Comparison of ENCODE assay signal across 8 cellular contexts in the genomic region with DNA sequence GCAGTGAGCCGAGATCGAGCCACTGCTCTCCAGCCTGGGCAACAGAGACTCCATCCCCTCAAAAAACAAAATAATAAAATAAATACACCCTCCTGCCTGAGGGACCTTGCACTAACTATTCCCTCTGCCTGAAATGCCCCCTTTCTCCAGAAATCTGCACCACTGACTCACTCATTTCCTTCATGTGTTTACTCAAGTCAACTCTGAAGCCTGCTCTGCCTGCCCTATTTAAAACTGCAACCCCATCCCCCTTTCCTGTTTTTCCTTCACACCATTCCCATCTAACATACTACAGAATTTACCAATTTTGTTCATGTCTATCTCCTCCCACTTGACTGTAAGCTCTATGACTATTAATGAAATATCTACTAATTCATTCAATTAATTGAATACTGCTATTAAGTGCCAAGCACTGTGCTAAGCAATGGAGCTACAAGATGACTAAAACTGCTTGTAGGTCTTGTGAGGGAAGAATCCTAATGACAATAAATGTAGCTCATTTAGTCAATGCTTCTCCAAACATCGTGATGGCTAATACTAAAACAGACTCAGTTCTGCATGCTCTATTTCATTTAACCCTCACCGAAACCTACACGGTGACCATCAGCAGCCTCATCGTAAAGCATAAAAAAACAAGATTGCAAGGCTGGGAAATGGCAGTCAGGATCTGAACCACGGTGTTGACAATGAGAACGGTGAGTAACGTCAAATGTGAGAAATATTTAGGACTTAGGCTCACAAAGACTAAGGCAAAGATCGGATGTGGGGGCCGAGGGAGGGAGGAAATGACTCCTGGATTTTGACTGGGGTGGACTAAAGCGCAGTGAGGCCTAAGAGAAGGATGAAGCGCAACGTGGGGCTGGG. TPM values are rescaled to one million over a fixed set of nuclear protein-coding genes. Genes with fewer than 3 reads are reported as not detected.
A peak's percentile ranks its signal among the peaks of the same experiment; 100 is the strongest.
DNase-seq lines count a peak whose midpoint lies in the region; ATAC-seq, FAIRE-seq and TF ChIP-seq lines count a peak whose summit lies in the region.

No MANE protein-coding gene starts in this region.

- H3K4me1 Mint-ChIP-seq in stimulated activated naive CD8-positive, alpha-beta T cell treated with anti-CD3 and anti-CD28 coated beads, Interleukin-15, Interleukin-2, amounts not matched to agents 100 ng/mL and 50 ng/mL, for 24 hours (ENCODE audit: low read depth): peaks cover 38% of the 10 kb centered on the region
- peaks cover 27% of the 10 kb centered on the region for H3K4me1 Mint-ChIP-seq in neural progenitor cell

- no peaks in the 10 kb centered on the region for H3K4me1 ChIP-seq in endocrine pancreas (ENCODE audit: control insufficient read depth, insufficient read depth, low read length)
- peaks cover 34% of the 10 kb centered on the region for H3K4me1 ChIP-seq in neural progenitor cell

- H3F3A ChIP-seq in neural progenitor cell (ENCODE audit: low read depth): peaks cover 37% of the 10 kb centered on the region

- peak overlapping the region; percentile 90 for H3K4me3 Mint-ChIP-seq in stimulated activated naive CD8-positive, alpha-beta T cell treated with anti-CD3 and anti-CD28 coated beads, Interleukin-15, Interleukin-2, amounts not matched to agents 100 ng/mL and 50 ng/mL, for 24 hours
- peak overlapping the region; percentile 87 for H3K4me3 Mint-ChIP-seq in neural progenitor cell

- peak overlapping the region; percentile 87 for H3K4me2 ChIP-seq in neural progenitor cell

- no peak for FAIRE-seq in RCC 7860 (lab: Jason Lieb, UNC)

- H4K20me1 ChIP-seq in neural progenitor cell (ENCODE audit: low read depth): peaks cover 14% of the 10 kb centered on the region

- H3K27ac Mint-ChIP-seq in stimulated activated naive CD8-positive, alpha-beta T cell treated with anti-CD3 and anti-CD28 coated beads, Interleukin-15, Interleukin-2, amounts not matched to agents 100 ng/mL and 50 ng/mL, for 24 hours: peak overlapping the region; percentile 83
- H3K27ac Mint-ChIP-seq in neural progenitor cell: peak overlapping the region; percentile 84

- H3K4me3 ChIP-seq in endocrine pancreas (ENCODE audit: control insufficient read depth, insufficient read depth, low read length): peak overlapping the region; percentile 67
- H3K4me3 ChIP-seq in neural progenitor cell: peak overlapping the region; percentile 86

- peak overlapping the region; percentile 89 for H3K9ac ChIP-seq in endocrine pancreas (ENCODE audit: control insufficient read depth, insufficient read depth, low read length)
- peak overlapping the region; percentile 50 for H3K9ac ChIP-seq in neural progenitor cell

- no peak for TF ChIP-seq CTCF in neural progenitor cell (IDR thresholded peaks at IDR 0.05)

- H2AFZ ChIP-seq in neural progenitor cell (replicated peaks): peak overlapping the region; percentile 67

- no peaks in the 10 kb centered on the region for H3K27me3 Mint-ChIP-seq in stimulated activated naive CD8-positive, alpha-beta T cell treated with anti-CD3 and anti-CD28 coated beads, Interleukin-15, Interleukin-2, amounts not matched to agents 100 ng/mL and 50 ng/mL, for 24 hours
- peaks cover 6% of the 10 kb centered on the region for H3K27me3 Mint-ChIP-seq in neural progenitor cell (ENCODE audit: insufficient read depth, low read depth)

- ATAC-seq in stimulated activated naive CD8-positive, alpha-beta T cell treated with anti-CD3 and anti-CD28 coated beads, Interleukin-15, Interleukin-2, amounts not matched to agents 100 U/mL and 50 U/mL, for 24 hours: no peak
- ATAC-seq in GM21447 (IDR thresholded peaks at IDR 0.05; ENCODE audit: unreplicated experiment) (no peak), HG03095 (IDR thresholded peaks at IDR 0.05; ENCODE audit: unreplicated experiment) (no peak)

- H3K9me3 ChIP-seq in endocrine pancreas (ENCODE audit: control insufficient read depth, low read length) (no peaks in the 10 kb centered on the region), neural progenitor cell (ENCODE audit: low read depth) (no peaks in the 10 kb centered on the region)

- no peaks in the 10 kb centered on the region for H3K27me3 ChIP-seq in endocrine pancreas (ENCODE audit: control insufficient read depth, insufficient read depth, low read length)
- H3K27me3 ChIP-seq in neural progenitor cell: no peaks in the 10 kb centered on the region

- no peak for DNase-seq in stimulated activated naive CD8-positive, alpha-beta T cell treated with anti-CD3 and anti-CD28 coated beads, Interleukin-15, Interleukin-2, amounts not matched to agents 100 U/mL and 50 U/mL, for 24 hours
- DNase-seq in RCC 7860 (ENCODE audit: low spot score) (peak; percentile 13), neural progenitor cell (ENCODE audit: low spot score) (no peak), putamen (ENCODE audit: low spot score) (no peak)

- H3K36me3 ChIP-seq in endocrine pancreas (ENCODE audit: control insufficient read depth, insufficient read depth, low read length): no peaks in the 10 kb centered on the region
- H3K36me3 ChIP-seq in neural progenitor cell: no peaks in the 10 kb centered on the region

- H3K9me3 Mint-ChIP-seq in stimulated activated naive CD8-positive, alpha-beta T cell treated with anti-CD3 and anti-CD28 coated beads, Interleukin-15, Interleukin-2, amounts not matched to agents 100 ng/mL and 50 ng/mL, for 24 hours: no peaks in the 10 kb centered on the region
- no peaks in the 10 kb centered on the region for H3K9me3 Mint-ChIP-seq in neural progenitor cell

- H3K27ac ChIP-seq in neural progenitor cell: peak overlapping the region; percentile 94

- peaks cover 18% of the 10 kb centered on the region for H3K79me2 ChIP-seq in neural progenitor cell (ENCODE audit: low read depth)

- peaks cover 5% of the 10 kb centered on the region for H3K36me3 Mint-ChIP-seq in stimulated activated naive CD8-positive, alpha-beta T cell treated with anti-CD3 and anti-CD28 coated beads, Interleukin-15, Interleukin-2, amounts not matched to agents 100 ng/mL and 50 ng/mL, for 24 hours (ENCODE audit: low read depth)
- H3K36me3 Mint-ChIP-seq in neural progenitor cell: peaks cover 4% of the 10 kb centered on the region

RNA-seq across cellular contexts. Expression of a gene that starts 0.7 kb away (rescaled TPM):
- 2.3 and 11.7 TPM in 2 replicates for total RNA-seq in neural progenitor cell (ENCODE audit: low replicate concordance)

RNA-seq across cellular contexts. Expression of a gene that starts 35.9 kb away (rescaled TPM):
- 58.5 and 69.3 TPM in 2 replicates for total RNA-seq in neural progenitor cell (ENCODE audit: low replicate concordance)

RNA-seq across cellular contexts. Expression of a gene that starts 58.3 kb away (rescaled TPM):
- 159 and 201 TPM in 2 replicates for total RNA-seq in neural progenitor cell (ENCODE audit: low replicate concordance)
